ENCODE assay signal across 29 cellular contexts in genomic region chr6:70844301-70844700, GRCh38.
"Had no signal": no experiment of that assay in that cellular context is flagged by ENCODE, and none has a peak within 500 bp of the region (broad histone marks: within the 10 kb centered on the region; RNA-seq: fewer than 3 reads in every experiment).

No MANE protein-coding gene starts in this region.

- H3K27me3 ChIP-seq: brain microvascular endothelial cell, dorsolateral prefrontal cortex had no signal

- H3K4me3 ChIP-seq: coronary artery, dorsolateral prefrontal cortex had no signal

- ATAC-seq: activated CD4-positive, CD25-positive, alpha-beta regulatory T cell treated with anti-CD3 and anti-CD28 coated beads, Interleukin-2, amount 50 U/mL, for 24 hours; activated CD8-positive, alpha-beta T cell treated with anti-CD3 and anti-CD28 coated beads for 36 hours; activated T-cell treated with anti-CD3 and anti-CD28 coated beads, Interleukin-2, amount 50 U/mL, for 4 hours; activated T-helper 17 cell treated with anti-CD3 and anti-CD28 coated beads, Interleukin-2, amount 50 U/mL, for 72 hours; esophagus mucosa had no signal

- DNase-seq: activated B cell treated with CpG ODN at 0.5 μM for 24 hours; activated CD4-positive, alpha-beta T cell treated with anti-CD3 and anti-CD28 coated beads for 48 hours; activated CD4-positive, alpha-beta T cell treated with anti-CD3 and anti-CD28 coated beads, Interleukin-2, amount 50 U/mL, for 1 hour; activated CD4-positive, alpha-beta T cell treated with anti-CD3 and anti-CD28 coated beads, Interleukin-2, amount 50 U/mL, for 48 hours; activated CD8-positive, alpha-beta memory T cell treated with anti-CD3 and anti-CD28 coated beads for 24 hours; activated CD8-positive, alpha-beta T cell treated with anti-CD3 and anti-CD28 coated beads for 36 hours; activated effector memory CD4-positive, alpha-beta T cell treated with Interleukin-2 at 50 U/mL for 16 hours; activated gamma-delta T cell treated with Interleukin-2 at 50 U/mL for 16 hours; activated naive CD4-positive, alpha-beta T cell treated with anti-CD3 and anti-CD28 coated beads, Interleukin-2, amount 50 U/mL, for 16 hours; activated naive CD4-positive, alpha-beta T cell treated with Interleukin-2 at 50 U/mL for 16 hours; activated T-cell treated with anti-CD3 and anti-CD28 coated beads, Interleukin-2, amount 50 U/mL, for 4 hours; amniotic stem cell; anterior cingulate cortex; brain microvascular endothelial cell; dorsolateral prefrontal cortex; effector memory CD4-positive, alpha-beta T cell; endodermal cell; foreskin fibroblast; head of caudate nucleus; T-helper 2 cell had no signal

- FAIRE-seq: astrocyte, bronchial epithelial cell, frontal cortex, TTC549 had no signal

- H3K27ac ChIP-seq: brain microvascular endothelial cell, coronary artery, dorsolateral prefrontal cortex, VCaP had no signal

- H3K36me3 ChIP-seq: brain microvascular endothelial cell had no signal
